In genomic region chr4:30948653-30949052, GRCh38 we compare ENCODE assay signal across 19 cellular contexts.
DNase-seq lines count a peak whose midpoint lies in the region; ATAC-seq and TF ChIP-seq lines count a peak whose summit lies in the region.
"Had no signal": no experiment of that assay in that cellular context is flagged by ENCODE, and none has a peak within 500 bp of the region (broad histone marks: within the 10 kb centered on the region; RNA-seq: fewer than 3 reads in every experiment).

No MANE protein-coding gene starts in this region.

- H3K4me3 ChIP-seq in RWPE2 (ENCODE audit: severe bottlenecking) (no peak overlapping the region), skeletal muscle cell (ENCODE audit: low read depth, low read length) (no peak overlapping the region), psoas muscle (no peak overlapping the region), endodermal cell (ENCODE audit: low read length) (no peak overlapping the region)
- H3K4me3 ChIP-seq: body of pancreas, upper lobe of left lung had no signal

- H3K27ac ChIP-seq in RWPE2 (ENCODE audit: poor library complexity, severe bottlenecking) (peak overlapping the region; percentile 14), psoas muscle (no peak overlapping the region), endodermal cell (ENCODE audit: low read depth, low read length) (no peak overlapping the region)
- H3K27ac ChIP-seq: body of pancreas, upper lobe of left lung had no signal

- TF ChIP-seq CTCF in RWPE2 (IDR thresholded peaks at IDR 0.05; ENCODE audit: poor library complexity, severe bottlenecking): no peak
- TF ChIP-seq CTCF in psoas muscle (IDR thresholded peaks at IDR 0.05): no peak
- TF ChIP-seq CTCF in endodermal cell (conservative IDR thresholded peaks at IDR 0.05): no peak

- no peaks in the 10 kb centered on the region for H3K27me3 ChIP-seq in RWPE2 (ENCODE audit: insufficient read depth, poor library complexity, severe bottlenecking)
- H3K27me3 ChIP-seq in psoas muscle (ENCODE audit: insufficient read depth in 3 of 3, low read length in 2 of 3): no peaks in the 10 kb centered on the region
- H3K27me3 ChIP-seq in endodermal cell (ENCODE audit: control insufficient read depth, insufficient read depth, low read length, poor library complexity, severe bottlenecking): no peaks in the 10 kb centered on the region
- H3K27me3 ChIP-seq: body of pancreas, upper lobe of left lung had no signal

- no peaks in the 10 kb centered on the region for H3K9me3 Mint-ChIP-seq in endodermal cell

- H3K4me1 Mint-ChIP-seq in endodermal cell: peaks cover 22% of the 10 kb centered on the region
- H3K4me1 Mint-ChIP-seq: T-helper 17 cell had no signal

- ATAC-seq in RWPE2 (ENCODE audit: low read depth) (peak; percentile 60), GM18505 (IDR thresholded peaks at IDR 0.05; ENCODE audit: unreplicated experiment) (no peak), psoas muscle (no peak)
- ATAC-seq: body of pancreas, T-helper 17 cell had no signal

- intact Hi-C loops in psoas muscle (cut with DNase I): no loop called here

- no peak overlapping the region for H3K27ac Mint-ChIP-seq in endodermal cell
- H3K27ac Mint-ChIP-seq: T-helper 17 cell had no signal

- H3K36me3 ChIP-seq in RWPE2 (ENCODE audit: low read depth) (no peaks in the 10 kb centered on the region), psoas muscle (ENCODE audit: insufficient read depth in 1 of 2, low read depth in 1 of 2) (no peaks in the 10 kb centered on the region), endodermal cell (ENCODE audit: control insufficient read depth, insufficient read depth, low read length) (no peaks in the 10 kb centered on the region)
- H3K36me3 ChIP-seq: upper lobe of left lung had no signal

- no peak overlapping the region for H3K9ac ChIP-seq in endodermal cell (ENCODE audit: extremely low read depth, low read length, poor library complexity, severe bottlenecking)

- H3K9me3 ChIP-seq in RWPE2 (ENCODE audit: severe bottlenecking): no peaks in the 10 kb centered on the region
- H3K9me3 ChIP-seq in psoas muscle: no peaks in the 10 kb centered on the region
- no peaks in the 10 kb centered on the region for H3K9me3 ChIP-seq in endodermal cell (ENCODE audit: control insufficient read depth, low read length)
- H3K9me3 ChIP-seq: body of pancreas, upper lobe of left lung had no signal

- DNase-seq in NCI-H82 (lab: John Stamatoyannopoulos, UW): peak; percentile 8
- DNase-seq in NCI-H82 treated with DMSO at 0.1 percent for 48 hours (lab: John Stamatoyannopoulos, UW; ENCODE audit: unreplicated experiment): no peak
- DNase-seq in RWPE2 (ENCODE audit: low spot score): no peak
- DNase-seq in fibroblast of gingiva (ENCODE audit: low read depth): peak; percentile 59
- peak; percentile 41 for DNase-seq in skeletal muscle cell (ENCODE audit: low read depth)
- DNase-seq in psoas muscle: no peak
- no peak for DNase-seq in endodermal cell
- DNase-seq: 8988T; activated CD4-positive, alpha-beta T cell treated with anti-CD3 and anti-CD28 coated beads for 1 hour; activated CD8-positive, alpha-beta memory T cell treated with anti-CD3 and anti-CD28 coated beads, Interleukin-2, amount 50 U/mL, for 4 hours; activated naive CD4-positive, alpha-beta T cell treated with Interleukin-2 at 50 U/mL for 16 hours; body of pancreas; GOT3; mesendoderm; MV-4-11; NCI-H774; T-helper 17 cell; upper lobe of left lung had no signal

- TF ChIP-seq POLR2A in GM18505 (IDR thresholded peaks at IDR 0.05; ENCODE audit: borderline replicate concordance, extremely low read depth, insufficient read depth, insufficient read length): no peak

- no peaks in the 10 kb centered on the region for H3K27me3 Mint-ChIP-seq in endodermal cell (ENCODE audit: insufficient read depth)
- H3K27me3 Mint-ChIP-seq: T-helper 17 cell had no signal

- H3K4me3 Mint-ChIP-seq in endodermal cell: no peak overlapping the region
- H3K4me3 Mint-ChIP-seq: T-helper 17 cell had no signal

- 72 to 75% (median 72%) methylated on average over 3 of the region's 3 CpGs for WGBS in psoas muscle, 3 donors
- 86 to 90% methylated on average over 3 of the region's 3 CpGs for WGBS in endodermal cell (ENCODE audit: insufficient coverage in 1 of 2, insufficient read length in 1 of 2), 2 experiments

- H3K4me1 ChIP-seq in RWPE2 (ENCODE audit: insufficient read depth, poor library complexity, severe bottlenecking) (peaks cover 43% of the 10 kb centered on the region), psoas muscle (no peaks in the 10 kb centered on the region), endodermal cell (ENCODE audit: control insufficient read depth, insufficient read depth, low read length) (peaks cover 3% of the 10 kb centered on the region)
- H3K4me1 ChIP-seq: upper lobe of left lung had no signal

- H3K36me3 Mint-ChIP-seq in endodermal cell (ENCODE audit: low read depth): peaks cover 5% of the 10 kb centered on the region

Comparison
In these comparisons a context has a peak if more than half of its experiments do, and no peak if none do; other contexts are left out.
1. DNase-seq: peak in NCI-H82 (single experiment), fibroblast of gingiva (single experiment) and skeletal muscle cell (single experiment); none in NCI-H82 treated with DMSO at 0.1 percent for 48 hours (single experiment), RWPE2 (single experiment), psoas muscle (0 of 2) and endodermal cell (single experiment).